ENCODE assay signal across 7 cellular contexts in the genomic region with DNA sequence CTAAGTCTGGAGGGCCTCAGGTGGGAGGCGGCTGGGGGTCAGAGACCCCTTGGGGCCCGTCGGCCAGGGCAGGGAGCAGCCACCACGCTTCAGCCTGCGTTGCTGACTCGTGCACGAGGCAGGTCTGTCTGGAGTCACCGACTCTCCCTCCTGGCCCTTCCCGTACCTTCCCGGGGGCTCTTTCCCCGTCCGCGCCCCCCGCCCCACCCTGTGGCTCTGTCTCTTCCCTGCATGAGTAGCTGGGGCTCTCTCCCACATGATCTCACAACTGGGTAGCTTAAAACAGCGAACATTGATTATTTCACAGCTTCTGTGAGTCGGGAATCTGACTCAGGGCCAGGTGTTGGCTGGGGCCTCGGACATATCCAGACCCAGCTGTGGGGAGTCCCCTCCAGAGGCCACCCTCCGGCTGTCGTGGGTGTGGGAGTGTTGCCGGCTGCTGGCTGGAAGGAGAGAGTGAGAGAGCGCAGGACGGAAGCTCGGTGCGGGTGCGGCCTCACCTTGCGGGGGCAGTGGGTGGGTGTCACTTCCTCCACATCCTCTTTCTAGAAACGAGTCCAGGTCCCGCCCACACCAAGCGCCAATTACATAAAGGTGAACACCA. TPM values are rescaled to one million over a fixed set of nuclear protein-coding genes. Genes with fewer than 3 reads are reported as not detected.
DNase-seq lines count a peak whose midpoint lies in the region; ATAC-seq and TF ChIP-seq lines count a peak whose summit lies in the region.

No MANE protein-coding gene starts in this region.

- ATAC-seq in T-helper 17 cell, result peak; percentile 75
- ATAC-seq in memory B cell (ENCODE audit: low read depth), result peak; percentile 92
- peak; percentile 77 for ATAC-seq in stimulated activated naive CD8-positive, alpha-beta T cell treated with anti-CD3 and anti-CD28 coated beads, Interleukin-15, amount 100 ng/mL, for 72 hours
- no peak for ATAC-seq in HG02571 (IDR thresholded peaks at IDR 0.05; ENCODE audit: unreplicated experiment)

- TF ChIP-seq CTCF in colonic mucosa (IDR thresholded peaks at IDR 0.05), result no peak

- no peak for DNase-seq in T-helper 17 cell
- DNase-seq in activated gamma-delta T cell treated with anti-CD3 and anti-CD28 coated beads, Interleukin-2, amount 50 U/mL, for 16 hours (ENCODE audit: low read depth), result peak; percentile 56
- no peak for DNase-seq in memory B cell (ENCODE audit: low spot score in 2 of 2)
- DNase-seq in stimulated activated naive CD8-positive, alpha-beta T cell treated with anti-CD3 and anti-CD28 coated beads, Interleukin-15, amount 100 ng/mL, for 72 hours, result peak; percentile 58 to 76
- no peak for DNase-seq in RKO (ENCODE audit: low spot score)
- no peak for DNase-seq in colonic mucosa

- H3K4me3 Mint-ChIP-seq in T-helper 17 cell, result peak overlapping the region; percentile 79
- H3K4me3 Mint-ChIP-seq in memory B cell, result peak overlapping the region; percentile 53
- H3K4me3 Mint-ChIP-seq in stimulated activated naive CD8-positive, alpha-beta T cell treated with anti-CD3 and anti-CD28 coated beads, Interleukin-15, amount 100 ng/mL, for 72 hours, result peak overlapping the region; percentile 40 to 68

- no peak overlapping the region for H3K9ac ChIP-seq in colonic mucosa (ENCODE audit: low read depth in 2 of 2, low read length in 2 of 2)

- H3K4me1 Mint-ChIP-seq in T-helper 17 cell, result peaks cover 18% of the 10 kb centered on the region
- peaks cover 7% of the 10 kb centered on the region for H3K4me1 Mint-ChIP-seq in memory B cell
- peaks cover 42% of the 10 kb centered on the region for H3K4me1 Mint-ChIP-seq in stimulated activated naive CD8-positive, alpha-beta T cell treated with anti-CD3 and anti-CD28 coated beads, Interleukin-15, amount 100 ng/mL, for 72 hours

- intact Hi-C loops in colonic mucosa (cut with DNase I), result no loop called here

- H3K27me3 Mint-ChIP-seq in T-helper 17 cell (peaks cover 22% of the 10 kb centered on the region), memory B cell (peaks cover 33% of the 10 kb centered on the region)
- peaks cover 24% of the 10 kb centered on the region for H3K27me3 Mint-ChIP-seq in stimulated activated naive CD8-positive, alpha-beta T cell treated with anti-CD3 and anti-CD28 coated beads, Interleukin-15, amount 100 ng/mL, for 72 hours

- no peaks in the 10 kb centered on the region for H3K36me3 ChIP-seq in colonic mucosa

- H3K27ac Mint-ChIP-seq in T-helper 17 cell (no peak overlapping the region), memory B cell (no peak overlapping the region)
- H3K27ac Mint-ChIP-seq in stimulated activated naive CD8-positive, alpha-beta T cell treated with anti-CD3 and anti-CD28 coated beads, Interleukin-15, amount 100 ng/mL, for 72 hours, result peak overlapping the region in 1 of 2 donors; percentile 27

- H3K36me3 Mint-ChIP-seq in T-helper 17 cell (ENCODE audit: low read depth) (peaks cover 4% of the 10 kb centered on the region), memory B cell (no peaks in the 10 kb centered on the region)

- no peaks in the 10 kb centered on the region for H3K27me3 ChIP-seq in colonic mucosa

- peaks cover 1% of the 10 kb centered on the region for H3K9me3 Mint-ChIP-seq in memory B cell
- H3K9me3 Mint-ChIP-seq in stimulated activated naive CD8-positive, alpha-beta T cell treated with anti-CD3 and anti-CD28 coated beads, Interleukin-15, amount 100 ng/mL, for 72 hours, result no peaks in the 10 kb centered on the region

- no peak overlapping the region for H3K27ac ChIP-seq in colonic mucosa

- no peaks in the 10 kb centered on the region for H3K9me3 ChIP-seq in T-helper 17 cell (ENCODE audit: control insufficient read depth, low read length, poor library complexity, severe bottlenecking)
- H3K9me3 ChIP-seq in colonic mucosa, result no peaks in the 10 kb centered on the region

- H3K4me3 ChIP-seq in colonic mucosa, result no peak overlapping the region

- H3K4me1 ChIP-seq in colonic mucosa, result no peaks in the 10 kb centered on the region

RNA-seq across cellular contexts. Expression of a gene that starts 17.3 kb away (rescaled TPM):
- total RNA-seq in T-helper 17 cell (under 1 TPM; 0.22 to 0.29 TPM), colonic mucosa (10 to 100 TPM; 12.5 to 26.3 TPM)

Comparison
In these comparisons a context has a peak if more than half of its experiments do, and no peak if none do; other contexts are left out.
1. DNase-seq: peak in activated gamma-delta T cell treated with anti-CD3 and anti-CD28 coated beads, Interleukin-2, amount 50 U/mL, for 16 hours (single experiment) and stimulated activated naive CD8-positive, alpha-beta T cell treated with anti-CD3 and anti-CD28 coated beads, Interleukin-15, amount 100 ng/mL, for 72 hours (2 of 2); none in T-helper 17 cell (0 of 3), memory B cell (0 of 2), RKO (single experiment) and colonic mucosa (single experiment).
2. RNA of a gene that starts 17.3 kb away (total RNA-seq): 12.5 to 26.3 TPM in colonic mucosa; 0.22 to 0.29 TPM in T-helper 17 cell; every median in the first group is over 10 times any median in the second.
3. Peak in every context shown above with its lines, with median percentiles within 50 percentile points of each other: H3K4me3 Mint-ChIP-seq.